Comparison of ENCODE assay signal across 20 cellular contexts in the genomic region with DNA sequence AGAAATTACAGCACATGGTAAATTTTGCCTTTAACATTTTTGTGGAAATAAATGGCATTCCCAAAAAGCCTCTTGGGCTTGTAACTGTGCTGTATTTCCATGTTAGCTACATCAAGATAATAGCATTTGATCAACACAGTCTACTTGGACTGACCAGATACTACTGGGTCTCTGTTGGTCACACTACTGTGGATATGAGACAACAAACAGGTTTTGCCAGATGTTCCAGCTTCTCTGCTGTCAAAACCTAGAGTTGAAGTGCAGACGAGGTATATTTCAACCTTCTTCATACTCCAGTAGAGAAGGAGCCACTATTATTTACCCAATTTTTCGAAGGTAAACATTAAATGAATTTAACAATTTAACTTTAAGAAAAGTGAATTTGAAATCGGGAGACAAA.
DNase-seq lines count a peak whose midpoint lies in the region; ATAC-seq, FAIRE-seq and TF ChIP-seq lines count a peak whose summit lies in the region.
"Had no signal": no experiment of that assay in that cellular context is flagged by ENCODE, and none has a peak within 500 bp of the region (broad histone marks: within the 10 kb centered on the region; RNA-seq: fewer than 3 reads in every experiment).

No MANE protein-coding gene starts in this region.

- H2AFZ ChIP-seq in HepG2 (ENCODE audit: low read length): no peak overlapping the region
- H2AFZ ChIP-seq in PC-9: no peak overlapping the region

- H3K4me1 ChIP-seq in liver (ENCODE audit: control insufficient read depth in 4 of 4, insufficient read depth in 4 of 4, low read length in 3 of 4) (peaks cover 2 to 27% (median 18%) of the 10 kb centered on the region in 4 donors), HepG2 (ENCODE audit: insufficient read depth, low read length) (peaks cover 20% of the 10 kb centered on the region), PC-9 (replicated peaks; ENCODE audit: insufficient read depth) (peaks cover 30% of the 10 kb centered on the region), BE2C (no peaks in the 10 kb centered on the region)

- H3K9me3 ChIP-seq in liver (ENCODE audit: control insufficient read depth in 4 of 4, low read length in 3 of 4) (no peaks in the 10 kb centered on the region), HepG2 (ENCODE audit: low read length) (no peaks in the 10 kb centered on the region), PC-9 (ENCODE audit: insufficient read depth, low read depth) (no peaks in the 10 kb centered on the region), BE2C (no peaks in the 10 kb centered on the region)

- intact Hi-C loops in HepG2 (cut with micrococcal nuclease; ENCODE audit: unreplicated experiment) (loop anchor here (5.0 kb wide), 1 partner anchor 177 kb away; no protein-coding TSS in a partner anchor), PC-9 (cut with micrococcal nuclease; ENCODE audit: unreplicated experiment) (loop anchor here (5.0 kb wide), 2 partner anchors 222 to 282 kb away; no protein-coding TSS in a partner anchor)

- in situ Hi-C loops in HepG2 (cut with HindIII; ENCODE audit: extremely low pct_ligation_motif_present, low pct_unique_long_range_greater_than_20kb): no loop called here

- peaks cover 5% of the 10 kb centered on the region; the same call in 1 of the 2 replicates for H3F3A ChIP-seq in PC-9 (ENCODE audit: insufficient read depth, low read depth)

- no TSS peak for BruUV-seq in HepG2 (replicated peaks; lab: Mats Ljungman, UMichigan)
- no TSS peak for BruUV-seq in PC-9 (replicated peaks; lab: Mats Ljungman, UMichigan)

- no peak overlapping the region for H3K9ac ChIP-seq in liver (ENCODE audit: low read depth in 1 of 2, low read length in 2 of 2)
- H3K9ac ChIP-seq in HepG2 (ENCODE audit: insufficient read depth, low read depth, low read length): no peak overlapping the region
- H3K9ac ChIP-seq: BLaER1 had no signal

- CTCF ChIA-PET in HepG2 (lab: Yijun Ruan, JAX; ENCODE audit: low intra/inter-chr PET ratio, low total read pairs): no interaction called here
- CTCF ChIA-PET in PC-9 (lab: Charles Lee): no interaction called here

- H3K27ac ChIP-seq in liver (ENCODE audit: low read depth in 1 of 2, low read length in 2 of 2) (no peak overlapping the region), HepG2 (ENCODE audit: extremely low read length, insufficient read depth, low read length) (no peak overlapping the region), PC-9 (no peak overlapping the region)
- H3K27ac ChIP-seq: BLaER1 had no signal

- H3K27me3 ChIP-seq in liver (ENCODE audit: control insufficient read depth in 4 of 4, insufficient read depth in 4 of 4, low read length in 3 of 4): no peaks in the 10 kb centered on the region
- no peaks in the 10 kb centered on the region for H3K27me3 ChIP-seq in HepG2 (ENCODE audit: control insufficient read depth in 1 of 2, insufficient read depth in 2 of 2, low read length in 2 of 2)
- no peaks in the 10 kb centered on the region for H3K27me3 ChIP-seq in bronchial epithelial cell (ENCODE audit: control insufficient read depth, insufficient read depth, low read length)
- no peaks in the 10 kb centered on the region for H3K27me3 ChIP-seq in PC-9 (ENCODE audit: insufficient read depth, low read depth)
- no peaks in the 10 kb centered on the region for H3K27me3 ChIP-seq in BE2C
- H3K27me3 ChIP-seq: BLaER1 had no signal

- TF ChIP-seq EP300 in HepG2 (IDR thresholded peaks at IDR 0.05; ENCODE audit: low read depth in 2 of 2, low read length in 2 of 2) (no peak), HepG2 (CRISPR knock-in tag; IDR thresholded peaks at IDR 0.05; ENCODE audit: borderline replicate concordance) (no peak)

- FAIRE-seq in HepG2 (lab: Jason Lieb, UNC): no peak
- no peak for FAIRE-seq in bronchial epithelial cell (lab: Jason Lieb, UNC)
- FAIRE-seq: D721Med, GM12878, H1 had no signal

- no peak overlapping the region for H3K4me3 ChIP-seq in liver (ENCODE audit: low read depth in 1 of 3, low read length in 3 of 3)
- no peak overlapping the region for H3K4me3 ChIP-seq in HepG2 (replicated peaks in 1 of 3; ENCODE audit: insufficient read depth in 1 of 3, low read depth in 2 of 3, low read length in 3 of 3)
- H3K4me3 ChIP-seq in bronchial epithelial cell (ENCODE audit: low read depth, low read length): no peak overlapping the region
- H3K4me3 ChIP-seq in PC-9: no peak overlapping the region
- no peak overlapping the region for H3K4me3 ChIP-seq in BE2C (ENCODE audit: low read depth, low read length)
- H3K4me3 ChIP-seq: BLaER1, GM12878 had no signal

- H3K79me2 ChIP-seq in HepG2 (ENCODE audit: insufficient read depth, low read length): no peaks in the 10 kb centered on the region
- no peaks in the 10 kb centered on the region for H3K79me2 ChIP-seq in PC-9 (ENCODE audit: low read depth)

- WGBS in liver: 83% methylated on average over 3 of the region's 3 CpGs
- WGBS in HepG2 (ENCODE audit: low lambda C conversion rate): 7% methylated on average over 3 of the region's 3 CpGs

- H3K4me2 ChIP-seq in HepG2 (ENCODE audit: low read depth, low read length): no peak overlapping the region
- H3K4me2 ChIP-seq in PC-9: no peak overlapping the region
- H3K4me2 ChIP-seq: BLaER1 had no signal

- H3K9me2 ChIP-seq in PC-9 (ENCODE audit: insufficient read depth): no peaks in the 10 kb centered on the region

- TF ChIP-seq RAD21 in liver (IDR thresholded peaks at IDR 0.05): no peak
- no peak for TF ChIP-seq RAD21 in HepG2 (CRISPR knock-in tag; IDR thresholded peaks at IDR 0.05)

- H4K20me1 ChIP-seq in HepG2 (ENCODE audit: insufficient read depth, low read length) (no peaks in the 10 kb centered on the region), PC-9 (ENCODE audit: insufficient read depth) (no peaks in the 10 kb centered on the region)
- H4K20me1 ChIP-seq: BLaER1 had no signal

- H3K36me3 ChIP-seq in liver (ENCODE audit: control insufficient read depth in 4 of 4, insufficient read depth in 3 of 4, low read depth in 1 of 4, low read length in 3 of 4): no peaks in the 10 kb centered on the region
- no peaks in the 10 kb centered on the region for H3K36me3 ChIP-seq in HepG2 (replicated peaks in 1 of 2; ENCODE audit: control insufficient read depth in 1 of 2, insufficient read depth in 2 of 2, low read length in 2 of 2)
- no peaks in the 10 kb centered on the region for H3K36me3 ChIP-seq in bronchial epithelial cell (ENCODE audit: control insufficient read depth, insufficient read depth, low read length)
- no peaks in the 10 kb centered on the region for H3K36me3 ChIP-seq in PC-9 (ENCODE audit: low read depth)
- no peaks in the 10 kb centered on the region for H3K36me3 ChIP-seq in BE2C
- H3K36me3 ChIP-seq: BLaER1 had no signal

- TF ChIP-seq CTCF in liver (IDR thresholded peaks at IDR 0.05; ENCODE audit: low read depth, low read length, missing input control) (no peak), HepG2 (CRISPR knock-in tag; IDR thresholded peaks at IDR 0.05) (no peak), bronchial epithelial cell (IDR thresholded peaks at IDR 0.05; ENCODE audit: insufficient read depth, low read length, severe bottlenecking) (no peak), PC-9 (conservative IDR thresholded peaks at IDR 0.05) (no peak), BE2C (IDR thresholded peaks at IDR 0.05; ENCODE audit: low read depth, low read length) (no peak)

- DNase-seq in HepG2 (ENCODE audit: low spot score) (no peak), HT-29 (ENCODE audit: low spot score) (peak; percentile 9), bronchial epithelial cell (ENCODE audit: low read depth) (peak; percentile 27), ureter (ENCODE audit: low spot score) (no peak), PC-9 (no peak), BE2C (no peak)
- DNase-seq: 8988T, AML-193, DMS79 treated with DMSO at 0.1 percent for 48 hours, EL, H9, IMR-90, Karpas-422, KBM-7 had no signal

- no peak for ATAC-seq in HepG2
- ATAC-seq in GM21576 (IDR thresholded peaks at IDR 0.05; ENCODE audit: unreplicated experiment): no peak
- ATAC-seq: GM12878 had no signal

- POLR2A ChIA-PET in HepG2 (lab: Yijun Ruan, JAX) (no interaction called here), PC-9 (lab: Charles Lee; ENCODE audit: unreplicated experiment) (no interaction called here)

- no peak for TF ChIP-seq POLR2A in HepG2 (IDR thresholded peaks at IDR 0.05; ENCODE audit: insufficient read depth in 1 of 2, low read depth in 2 of 2, low read length in 2 of 2)

TF ChIP-seq in liver, 16 proteins besides CTCF, POLR2A, EP300 and RAD21:
- TF ChIP-seq, protein P1, sequence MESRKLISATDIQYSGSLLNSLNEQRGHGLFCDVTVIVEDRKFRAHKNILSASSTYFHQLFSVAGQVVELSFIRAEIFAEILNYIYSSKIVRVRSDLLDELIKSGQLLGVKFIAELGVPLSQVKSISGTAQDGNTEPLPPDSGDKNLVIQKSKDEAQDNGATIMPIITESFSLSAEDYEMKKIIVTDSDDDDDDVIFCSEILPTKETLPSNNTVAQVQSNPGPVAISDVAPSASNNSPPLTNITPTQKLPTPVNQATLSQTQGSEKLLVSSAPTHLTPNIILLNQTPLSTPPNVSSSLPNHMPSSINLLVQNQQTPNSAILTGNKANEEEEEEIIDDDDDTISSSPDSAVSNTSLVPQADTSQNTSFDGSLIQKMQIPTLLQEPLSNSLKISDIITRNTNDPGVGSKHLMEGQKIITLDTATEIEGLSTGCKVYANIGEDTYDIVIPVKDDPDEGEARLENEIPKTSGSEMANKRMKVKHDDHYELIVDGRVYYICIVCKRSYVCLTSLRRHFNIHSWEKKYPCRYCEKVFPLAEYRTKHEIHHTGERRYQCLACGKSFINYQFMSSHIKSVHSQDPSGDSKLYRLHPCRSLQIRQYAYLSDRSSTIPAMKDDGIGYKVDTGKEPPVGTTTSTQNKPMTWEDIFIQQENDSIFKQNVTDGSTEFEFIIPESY (IDR thresholded peaks at IDR 0.05): peak; percentile 15
- no peak for TF ChIP-seq TAF1 (conservative IDR thresholded peaks at IDR 0.05)

TF ChIP-seq in HepG2, 621 proteins besides CTCF, POLR2A, EP300 and RAD21 (continues in another document):
- TF ChIP-seq, protein P2, sequence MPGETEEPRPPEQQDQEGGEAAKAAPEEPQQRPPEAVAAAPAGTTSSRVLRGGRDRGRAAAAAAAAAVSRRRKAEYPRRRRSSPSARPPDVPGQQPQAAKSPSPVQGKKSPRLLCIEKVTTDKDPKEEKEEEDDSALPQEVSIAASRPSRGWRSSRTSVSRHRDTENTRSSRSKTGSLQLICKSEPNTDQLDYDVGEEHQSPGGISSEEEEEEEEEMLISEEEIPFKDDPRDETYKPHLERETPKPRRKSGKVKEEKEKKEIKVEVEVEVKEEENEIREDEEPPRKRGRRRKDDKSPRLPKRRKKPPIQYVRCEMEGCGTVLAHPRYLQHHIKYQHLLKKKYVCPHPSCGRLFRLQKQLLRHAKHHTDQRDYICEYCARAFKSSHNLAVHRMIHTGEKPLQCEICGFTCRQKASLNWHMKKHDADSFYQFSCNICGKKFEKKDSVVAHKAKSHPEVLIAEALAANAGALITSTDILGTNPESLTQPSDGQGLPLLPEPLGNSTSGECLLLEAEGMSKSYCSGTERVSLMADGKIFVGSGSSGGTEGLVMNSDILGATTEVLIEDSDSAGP (CRISPR knock-in tag; IDR thresholded peaks at IDR 0.05; ENCODE audit: borderline replicate concordance): no peak
- TF ChIP-seq SRY (CRISPR knock-in tag; IDR thresholded peaks at IDR 0.05) (no peak), THYN1 (CRISPR knock-in tag; IDR thresholded peaks at IDR 0.05; ENCODE audit: borderline replicate concordance, low read depth) (no peak), EZH2 (conservative IDR thresholded peaks at IDR 0.05; ENCODE audit: low read depth, low read length) (no peak), ZNF224 (CRISPR knock-in tag; IDR thresholded peaks at IDR 0.05) (no peak)

Comparison
In these comparisons a context has a peak if more than half of its experiments do, and no peak if none do; other contexts are left out.
1. DNase-seq: peak in HT-29 (single experiment) and bronchial epithelial cell (single experiment); none in HepG2 (single experiment), ureter (single experiment), PC-9 (0 of 2) and BE2C (single experiment).